ENCODE assay signal across 27 cellular contexts in the genomic region with DNA sequence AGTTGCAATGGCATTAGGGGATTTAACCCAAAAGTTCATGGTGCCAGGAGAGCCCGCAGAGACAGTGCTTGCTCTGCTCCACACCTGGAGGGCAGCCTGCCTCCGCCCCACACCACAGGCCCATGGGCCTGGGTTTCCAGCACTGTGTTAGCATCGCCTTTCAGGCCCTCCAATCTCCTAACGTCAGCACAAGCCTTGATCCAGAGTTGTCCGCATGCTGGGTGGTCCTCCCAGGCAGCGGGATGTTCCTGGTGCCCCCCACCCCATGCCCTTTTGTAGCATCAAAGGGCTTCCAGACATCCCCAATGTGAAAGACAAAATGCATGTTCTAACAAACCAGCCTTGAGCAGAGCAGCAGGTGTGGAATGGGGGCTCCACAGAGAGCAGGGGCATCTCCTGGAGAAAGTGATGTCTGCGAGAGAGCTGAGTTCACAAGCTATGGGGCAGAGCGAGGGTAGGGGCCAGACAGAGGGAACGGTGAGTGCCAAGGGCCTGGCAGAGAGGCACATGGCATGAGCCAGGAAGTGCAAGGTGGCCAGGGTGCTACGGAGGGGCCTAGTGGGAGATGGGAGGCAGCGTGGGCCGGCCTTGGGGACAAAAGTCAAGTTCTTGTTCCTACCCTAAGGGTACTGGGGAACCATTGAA.
A peak's percentile ranks its signal among the peaks of the same experiment; 100 is the strongest.
DNase-seq lines count a peak whose midpoint lies in the region; ATAC-seq, FAIRE-seq and TF ChIP-seq lines count a peak whose summit lies in the region.
"Had no signal": no experiment of that assay in that cellular context is flagged by ENCODE, and none has a peak within 500 bp of the region (broad histone marks: within the 10 kb centered on the region; RNA-seq: fewer than 3 reads in every experiment).

No MANE protein-coding gene starts in this region.

- peaks cover 14% of the 10 kb centered on the region for H3K27me3 Mint-ChIP-seq in neural crest cell (ENCODE audit: low read depth)
- H3K27me3 Mint-ChIP-seq: activated naive CD8-positive, alpha-beta T cell treated with anti-CD3 and anti-CD28 coated beads for 36 hours; dendritic cell treated with granulocyte-macrophage colony-stimulating factor and Interleukin-4, amounts not matched to agents 40 ng/mL and 50 ng/mL, for 4 days had no signal

- no peak for ATAC-seq in left ventricle myocardium superior
- no peak for ATAC-seq in HG02981 (IDR thresholded peaks at IDR 0.05; ENCODE audit: unreplicated experiment)
- ATAC-seq: natural killer cell; Panc1; stimulated activated effector memory CD8-positive, alpha-beta T cell treated with anti-CD3 and anti-CD28 coated beads, Interleukin-12 subunit alpha, Interleukin-12 subunit beta, amount 100 ng/mL, for 72 hours had no signal

- DNase-seq in cardiac septum (ENCODE audit: low spot score) (peak; percentile 57), left ventricle myocardium superior (no peak), ecto neural progenitor cell (ENCODE audit: low spot score) (peak; percentile 38), neural crest cell (ENCODE audit: low read depth, low spot score) (peak; percentile 0), ureter (ENCODE audit: low spot score) (peak; percentile 10), iPS-NIHi11 (ENCODE audit: low spot score) (no peak), RCC 7860 (ENCODE audit: low spot score) (no peak)
- DNase-seq: activated effector memory CD4-positive, alpha-beta T cell treated with Interleukin-2 at 50 U/mL for 16 hours; activated naive CD8-positive, alpha-beta T cell treated with anti-CD3 and anti-CD28 coated beads for 36 hours; esophagus squamous epithelium; foreskin melanocyte; KBM-7; natural killer cell; NCI-H1105 treated with DMSO at 0.1 percent for 48 hours; NCI-H1930; NCI-H524 treated with DMSO at 0.1 percent for 48 hours; ovary; stimulated activated CD4-positive, alpha-beta T cell treated with anti-CD3 and anti-CD28 coated beads, Interleukin-12 subunit alpha, Interleukin-12 subunit beta, amount 100 ng/mL, for 4 hours; stimulated activated CD4-positive, alpha-beta T cell treated with anti-CD3 and anti-CD28 coated beads, Interleukin-4, amount 100 ng/mL, for 1 hour; testis had no signal

- TF ChIP-seq CTCF in neural crest cell (conservative IDR thresholded peaks at IDR 0.05): no peak

- H3K27ac Mint-ChIP-seq in neural crest cell (ENCODE audit: unreplicated experiment): peak overlapping the region; percentile 8
- H3K27ac Mint-ChIP-seq: activated naive CD8-positive, alpha-beta T cell treated with anti-CD3 and anti-CD28 coated beads for 36 hours; B cell; dendritic cell treated with granulocyte-macrophage colony-stimulating factor and Interleukin-4, amounts not matched to agents 40 ng/mL and 50 ng/mL, for 4 days; natural killer cell; stimulated activated effector memory CD8-positive, alpha-beta T cell treated with anti-CD3 and anti-CD28 coated beads, Interleukin-12 subunit alpha, Interleukin-12 subunit beta, amount 100 ng/mL, for 72 hours had no signal

- no peak for FAIRE-seq in RCC 7860 (lab: Jason Lieb, UNC)
- FAIRE-seq: A549, G401.6 had no signal

- intact Hi-C loops in cardiac septum (cut with DNase I) (no loop called here), left ventricle myocardium superior (cut with micrococcal nuclease) (no loop called here)

- no peaks in the 10 kb centered on the region for H3K4me1 Mint-ChIP-seq in neural crest cell
- H3K4me1 Mint-ChIP-seq: activated naive CD8-positive, alpha-beta T cell treated with anti-CD3 and anti-CD28 coated beads for 36 hours; B cell; natural killer cell; stimulated activated effector memory CD8-positive, alpha-beta T cell treated with anti-CD3 and anti-CD28 coated beads, Interleukin-12 subunit alpha, Interleukin-12 subunit beta, amount 100 ng/mL, for 72 hours had no signal

- no peaks in the 10 kb centered on the region for H3K36me3 Mint-ChIP-seq in neural crest cell (ENCODE audit: low read depth)
- H3K36me3 Mint-ChIP-seq: activated naive CD8-positive, alpha-beta T cell treated with anti-CD3 and anti-CD28 coated beads for 36 hours; natural killer cell; stimulated activated effector memory CD8-positive, alpha-beta T cell treated with anti-CD3 and anti-CD28 coated beads, Interleukin-12 subunit alpha, Interleukin-12 subunit beta, amount 100 ng/mL, for 72 hours had no signal

- H3K4me3 Mint-ChIP-seq in neural crest cell: no peak overlapping the region
- H3K4me3 Mint-ChIP-seq: activated naive CD8-positive, alpha-beta T cell treated with anti-CD3 and anti-CD28 coated beads for 36 hours; B cell; dendritic cell treated with granulocyte-macrophage colony-stimulating factor and Interleukin-4, amounts not matched to agents 40 ng/mL and 50 ng/mL, for 4 days; natural killer cell; stimulated activated effector memory CD8-positive, alpha-beta T cell treated with anti-CD3 and anti-CD28 coated beads, Interleukin-12 subunit alpha, Interleukin-12 subunit beta, amount 100 ng/mL, for 72 hours had no signal

- no peaks in the 10 kb centered on the region for H3K9me3 Mint-ChIP-seq in neural crest cell
- H3K9me3 Mint-ChIP-seq: activated naive CD8-positive, alpha-beta T cell treated with anti-CD3 and anti-CD28 coated beads for 36 hours; dendritic cell treated with granulocyte-macrophage colony-stimulating factor and Interleukin-4, amounts not matched to agents 40 ng/mL and 50 ng/mL, for 4 days; natural killer cell; stimulated activated effector memory CD8-positive, alpha-beta T cell treated with anti-CD3 and anti-CD28 coated beads, Interleukin-12 subunit alpha, Interleukin-12 subunit beta, amount 100 ng/mL, for 72 hours had no signal

Comparison
In these comparisons a context has a peak if more than half of its experiments do, and no peak if none do; other contexts are left out.
1. DNase-seq: peak in cardiac septum (single experiment), ecto neural progenitor cell (single experiment), neural crest cell (single experiment) and ureter (single experiment); none in left ventricle myocardium superior (single experiment), iPS-NIHi11 (single experiment) and RCC 7860 (single experiment).